Comparison of ENCODE assay signal across 33 cellular contexts in genomic region chrX:72693477-72693876, GRCh38. TPM values are rescaled to one million over a fixed set of nuclear protein-coding genes. Genes with fewer than 3 reads are reported as not detected.
"Had no signal": no experiment of that assay in that cellular context is flagged by ENCODE, and none has a peak within 500 bp of the region (broad histone marks: within the 10 kb centered on the region; RNA-seq: fewer than 3 reads in every experiment).

No MANE protein-coding gene starts in this region.

- H3K27ac Mint-ChIP-seq: activated B cell treated with CpG ODN at 0.5 μM for 24 hours; activated CD8-positive, alpha-beta memory T cell treated with anti-CD3 and anti-CD28 coated beads, Interleukin-2, amount 10 ng/mL, durations not matched to agents 7 days and 5 days; activated CD8-positive, alpha-beta T cell treated with anti-CD3 and anti-CD28 coated beads for 36 hours; activated naive CD4-positive, alpha-beta T cell treated with anti-CD3 and anti-CD28 coated beads for 36 hours; activated naive CD4-positive, alpha-beta T cell treated with anti-CD3 and anti-CD28 coated beads, Interleukin-2, amount 50 U/mL, for 24 hours; activated naive CD8-positive, alpha-beta T cell treated with anti-CD3 and anti-CD28 coated beads for 36 hours; activated naive CD8-positive, alpha-beta T cell treated with anti-CD3 and anti-CD28 coated beads, Interleukin-2, amount 50 U/mL, for 24 hours; activated T-helper 1 cell treated with anti-CD3 and anti-CD28 coated beads, Interleukin-12 subunit alpha, Interleukin-12 subunit beta, Interleukin-2, Interleukin-4 antibody, amounts not matched to agents 30 ng/mL and 10 ng/mL and 1 ng/mL, durations not matched to agents 14 hours and 24 hours and 36 hours; activated T-helper 2 cell treated with anti-CD3 and anti-CD28 coated beads, Interferon-gamma antibody, Interleukin-2, Interleukin-4, amounts not matched to agents 10 μg/mL and 5 μg/mL and 100 μg/mL, durations not matched to agents 14 hours and 24 hours and 36 hours; T-helper 17 cell; T-helper 2 cell treated with Interferon-gamma antibody and Interleukin-4, amounts not matched to agents 5 μg/mL and 100 μg/mL, for 36 hours had no signal

- ATAC-seq: activated CD4-positive, CD25-positive, alpha-beta regulatory T cell treated with anti-CD3 and anti-CD28 coated beads, Interleukin-2, amount 50 U/mL, for 24 hours; activated CD8-positive, alpha-beta memory T cell treated with anti-CD3 and anti-CD28 coated beads, Interleukin-2, amount 10 ng/mL, durations not matched to agents 7 days and 5 days; activated CD8-positive, alpha-beta T cell treated with anti-CD3 and anti-CD28 coated beads for 36 hours; activated naive CD8-positive, alpha-beta T cell treated with anti-CD3 and anti-CD28 coated beads, Interleukin-2, amount 50 U/mL, for 24 hours; body of pancreas; T-helper 17 cell had no signal

- H3K9me3 ChIP-seq: adrenal gland, body of pancreas, colonic mucosa, esophagus squamous epithelium had no signal

- H3K27ac ChIP-seq: adrenal gland, body of pancreas, colonic mucosa, esophagus squamous epithelium, WERI-Rb-1 had no signal

- DNase-seq: activated B cell treated with CpG ODN at 0.5 μM for 24 hours; activated CD4-positive, alpha-beta T cell treated with anti-CD3 and anti-CD28 coated beads for 48 hours; activated CD4-positive, alpha-beta T cell treated with anti-CD3 and anti-CD28 coated beads, Interleukin-2, amount 50 U/mL, for 1 hour; activated CD4-positive, alpha-beta T cell treated with anti-CD3 and anti-CD28 coated beads, Interleukin-2, amount 50 U/mL, for 48 hours; activated CD8-positive, alpha-beta memory T cell treated with anti-CD3 and anti-CD28 coated beads, Interleukin-2, amount 10 ng/mL, durations not matched to agents 7 days and 5 days; activated CD8-positive, alpha-beta memory T cell treated with anti-CD3 and anti-CD28 coated beads, Interleukin-2, amount 50 U/mL, for 4 hours; activated CD8-positive, alpha-beta T cell treated with anti-CD3 and anti-CD28 coated beads for 36 hours; activated effector memory CD4-positive, alpha-beta T cell treated with anti-CD3 and anti-CD28 coated beads, Interleukin-2, amount 50 U/mL, for 16 hours; activated naive CD4-positive, alpha-beta T cell treated with anti-CD3 and anti-CD28 coated beads for 36 hours; activated naive CD8-positive, alpha-beta T cell treated with anti-CD3 and anti-CD28 coated beads for 36 hours; activated naive CD8-positive, alpha-beta T cell treated with anti-CD3 and anti-CD28 coated beads, Interleukin-2, amount 50 U/mL, for 24 hours; activated T-cell treated with anti-CD3 and anti-CD28 coated beads, Interleukin-2, amount 50 U/mL, for 1 hour; activated T-cell treated with anti-CD3 and anti-CD28 coated beads, Interleukin-2, amount 50 U/mL, for 48 hours; aorta; body of pancreas; central memory CD4-positive, alpha-beta T cell; cerebellar nuclear complex; colonic mucosa; effector CD8-positive, alpha-beta T cell; erythroblast; esophagus squamous epithelium; foreskin melanocyte; SW 1271; T-helper 1 cell; T-helper 17 cell; T1000; WERI-Rb-1 had no signal

- H3K4me3 Mint-ChIP-seq: activated B cell treated with CpG ODN at 0.5 μM for 24 hours; activated CD8-positive, alpha-beta memory T cell treated with anti-CD3 and anti-CD28 coated beads, Interleukin-2, amount 10 ng/mL, durations not matched to agents 7 days and 5 days; activated CD8-positive, alpha-beta T cell treated with anti-CD3 and anti-CD28 coated beads for 36 hours; activated naive CD4-positive, alpha-beta T cell treated with anti-CD3 and anti-CD28 coated beads for 36 hours; activated naive CD4-positive, alpha-beta T cell treated with anti-CD3 and anti-CD28 coated beads, Interleukin-2, amount 50 U/mL, for 24 hours; activated naive CD8-positive, alpha-beta T cell treated with anti-CD3 and anti-CD28 coated beads for 36 hours; activated naive CD8-positive, alpha-beta T cell treated with anti-CD3 and anti-CD28 coated beads, Interleukin-2, amount 50 U/mL, for 24 hours; activated T-helper 1 cell treated with anti-CD3 and anti-CD28 coated beads, Interleukin-12 subunit alpha, Interleukin-12 subunit beta, Interleukin-2, Interleukin-4 antibody, amounts not matched to agents 30 ng/mL and 10 ng/mL and 1 ng/mL, durations not matched to agents 14 hours and 24 hours and 36 hours; T-helper 17 cell; T-helper 2 cell treated with Interferon-gamma antibody and Interleukin-4, amounts not matched to agents 5 μg/mL and 100 μg/mL, for 36 hours had no signal

- H3K4me3 ChIP-seq: adrenal gland, body of pancreas, colonic mucosa, esophagus squamous epithelium had no signal

- H3K27me3 Mint-ChIP-seq: activated B cell treated with CpG ODN at 0.5 μM for 24 hours; activated CD8-positive, alpha-beta memory T cell treated with anti-CD3 and anti-CD28 coated beads, Interleukin-2, amount 10 ng/mL, durations not matched to agents 7 days and 5 days; activated CD8-positive, alpha-beta T cell treated with anti-CD3 and anti-CD28 coated beads for 36 hours; activated naive CD4-positive, alpha-beta T cell treated with anti-CD3 and anti-CD28 coated beads, Interleukin-2, amount 50 U/mL, for 24 hours; activated naive CD8-positive, alpha-beta T cell treated with anti-CD3 and anti-CD28 coated beads for 36 hours; activated naive CD8-positive, alpha-beta T cell treated with anti-CD3 and anti-CD28 coated beads, Interleukin-2, amount 50 U/mL, for 24 hours; T-helper 17 cell had no signal

- H3K4me1 Mint-ChIP-seq: activated B cell treated with CpG ODN at 0.5 μM for 24 hours; activated CD8-positive, alpha-beta memory T cell treated with anti-CD3 and anti-CD28 coated beads, Interleukin-2, amount 10 ng/mL, durations not matched to agents 7 days and 5 days; activated naive CD4-positive, alpha-beta T cell treated with anti-CD3 and anti-CD28 coated beads, Interleukin-2, amount 50 U/mL, for 24 hours; activated naive CD8-positive, alpha-beta T cell treated with anti-CD3 and anti-CD28 coated beads for 36 hours; activated naive CD8-positive, alpha-beta T cell treated with anti-CD3 and anti-CD28 coated beads, Interleukin-2, amount 50 U/mL, for 24 hours; T-helper 17 cell had no signal

- H3K4me1 ChIP-seq: body of pancreas, colonic mucosa, esophagus squamous epithelium had no signal

- H3K9me3 Mint-ChIP-seq: activated B cell treated with CpG ODN at 0.5 μM for 24 hours; activated CD8-positive, alpha-beta T cell treated with anti-CD3 and anti-CD28 coated beads for 36 hours; activated naive CD4-positive, alpha-beta T cell treated with anti-CD3 and anti-CD28 coated beads for 36 hours; activated naive CD4-positive, alpha-beta T cell treated with anti-CD3 and anti-CD28 coated beads, Interleukin-2, amount 50 U/mL, for 24 hours; activated naive CD8-positive, alpha-beta T cell treated with anti-CD3 and anti-CD28 coated beads for 36 hours; activated naive CD8-positive, alpha-beta T cell treated with anti-CD3 and anti-CD28 coated beads, Interleukin-2, amount 50 U/mL, for 24 hours; activated T-helper 1 cell treated with anti-CD3 and anti-CD28 coated beads, Interleukin-12 subunit alpha, Interleukin-12 subunit beta, Interleukin-2, Interleukin-4 antibody, amounts not matched to agents 30 ng/mL and 10 ng/mL and 1 ng/mL, durations not matched to agents 14 hours and 24 hours and 36 hours; activated T-helper 2 cell treated with anti-CD3 and anti-CD28 coated beads, Interferon-gamma antibody, Interleukin-2, Interleukin-4, amounts not matched to agents 10 μg/mL and 5 μg/mL and 100 μg/mL, durations not matched to agents 14 hours and 24 hours and 36 hours; T-helper 2 cell treated with Interferon-gamma antibody and Interleukin-4, amounts not matched to agents 5 μg/mL and 100 μg/mL, for 36 hours had no signal

- H3K36me3 ChIP-seq: adrenal gland, colonic mucosa, esophagus squamous epithelium, WERI-Rb-1 had no signal

- H3K27me3 ChIP-seq: adrenal gland, body of pancreas, colonic mucosa, esophagus squamous epithelium had no signal

- H3K36me3 Mint-ChIP-seq: activated CD8-positive, alpha-beta memory T cell treated with anti-CD3 and anti-CD28 coated beads, Interleukin-2, amount 10 ng/mL, durations not matched to agents 7 days and 5 days; activated naive CD4-positive, alpha-beta T cell treated with anti-CD3 and anti-CD28 coated beads, Interleukin-2, amount 50 U/mL, for 24 hours had no signal

RNA-seq across cellular contexts. Expression of gene PHKA1, which starts 20.6 kb away (rescaled TPM):
- total RNA-seq: activated B cell treated with CpG ODN at 0.5 μM for 24 hours had no signal
